Comparison of ENCODE assay signal across 13 cellular contexts in the genomic region with DNA sequence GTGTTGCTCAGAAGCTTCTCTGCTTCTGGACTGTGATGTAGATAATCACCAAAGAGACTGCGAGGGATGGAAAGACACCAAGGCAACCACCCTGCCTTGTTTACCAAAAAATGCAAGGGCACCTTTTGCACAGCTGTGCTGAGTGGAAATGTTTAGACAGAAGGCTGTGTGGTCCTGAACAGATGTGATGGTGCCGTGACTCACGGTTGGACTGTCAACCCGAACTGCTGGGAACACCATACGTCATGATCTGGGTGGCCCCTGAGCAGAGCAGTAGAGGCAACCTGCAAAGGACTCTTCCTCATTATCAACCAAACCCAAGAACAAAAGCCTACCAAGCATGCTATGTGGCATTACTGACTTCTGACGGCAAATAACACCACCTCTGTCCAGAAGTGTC.
DNase-seq lines count a peak whose midpoint lies in the region; ATAC-seq and TF ChIP-seq lines count a peak whose summit lies in the region.
"Had no signal": no experiment of that assay in that cellular context is flagged by ENCODE, and none has a peak within 500 bp of the region (broad histone marks: within the 10 kb centered on the region; RNA-seq: fewer than 3 reads in every experiment).

No MANE protein-coding gene starts in this region.

- no peak overlapping the region for H3K9ac ChIP-seq in SK-N-SH
- H3K9ac ChIP-seq: BLaER1 had no signal

- H3K9me3 ChIP-seq in SK-N-SH, result no peaks in the 10 kb centered on the region

- ATAC-seq in activated T-helper 17 cell treated with anti-CD3 and anti-CD28 coated beads, Interleukin-2, amount 50 U/mL, for 72 hours (replicated peaks), result peak; percentile 99
- ATAC-seq in HG03457 (IDR thresholded peaks at IDR 0.05; ENCODE audit: unreplicated experiment), result no peak
- ATAC-seq: naive thymus-derived CD8-positive, alpha-beta T cell had no signal

- H3F3A ChIP-seq in SK-N-SH (replicated peaks; ENCODE audit: insufficient read depth), result no peaks in the 10 kb centered on the region

- 43% methylated on average over 6 of the region's 6 CpGs for WGBS in SK-N-SH (ENCODE audit: low lambda C conversion rate)

- CTCF ChIA-PET in SK-N-SH (lab: Yijun Ruan, JAX), result no interaction called here

- H2AFZ ChIP-seq in SK-N-SH (ENCODE audit: low read depth), result no peak overlapping the region

- no peaks in the 10 kb centered on the region for H3K27me3 Mint-ChIP-seq in activated T-helper 17 cell treated with anti-CD3 and anti-CD28 coated beads, Interleukin-2, amount 50 U/mL, for 72 hours
- H3K27me3 Mint-ChIP-seq: naive thymus-derived CD8-positive, alpha-beta T cell had no signal

- no peak for TF ChIP-seq EP300 in SK-N-SH (IDR thresholded peaks at IDR 0.05; ENCODE audit: borderline replicate concordance in 1 of 2, low read depth in 1 of 2, low read length in 1 of 2)

- no peak for TF ChIP-seq RAD21 in SK-N-SH (IDR thresholded peaks at IDR 0.05; ENCODE audit: low read length)

- POLR2A ChIA-PET in SK-N-SH (lab: Yijun Ruan, JAX), result no interaction called here

- H3K36me3 Mint-ChIP-seq in activated T-helper 17 cell treated with anti-CD3 and anti-CD28 coated beads, Interleukin-2, amount 50 U/mL, for 72 hours (ENCODE audit: low read depth), result no peaks in the 10 kb centered on the region
- H3K36me3 Mint-ChIP-seq: naive thymus-derived CD8-positive, alpha-beta T cell had no signal

- TF ChIP-seq CTCF in HFF-Myc (IDR thresholded peaks at IDR 0.05; ENCODE audit: low read depth, low read length, missing control alignments), result no peak
- no peak for TF ChIP-seq CTCF in SK-N-SH (IDR thresholded peaks at IDR 0.05)

- H3K27ac Mint-ChIP-seq in activated T-helper 17 cell treated with anti-CD3 and anti-CD28 coated beads, Interleukin-2, amount 50 U/mL, for 72 hours, result peak overlapping the region; percentile 23

- H3K27ac ChIP-seq in SK-N-SH (ENCODE audit: low read depth in 2 of 2, low read length in 1 of 2), result no peak overlapping the region
- H3K27ac ChIP-seq: BLaER1 had no signal

- no peaks in the 10 kb centered on the region for H3K9me2 ChIP-seq in SK-N-SH

- H3K4me1 ChIP-seq in SK-N-SH (ENCODE audit: control insufficient read depth in 1 of 2, insufficient read depth in 2 of 2, low read depth in 1 of 2, low read length in 1 of 2), result no peaks in the 10 kb centered on the region

- H4K20me1 ChIP-seq in SK-N-SH (ENCODE audit: insufficient read depth), result no peaks in the 10 kb centered on the region
- H4K20me1 ChIP-seq: BLaER1 had no signal

- no peaks in the 10 kb centered on the region for H3K79me2 ChIP-seq in SK-N-SH (ENCODE audit: insufficient read depth)

- H3K27me3 ChIP-seq in H7 (ENCODE audit: control insufficient read depth, insufficient read depth, low read length) (no peaks in the 10 kb centered on the region), SK-N-SH (ENCODE audit: insufficient read depth) (no peaks in the 10 kb centered on the region)
- H3K27me3 ChIP-seq: BLaER1 had no signal

- peak; percentile 29 for DNase-seq in AG08396 (ENCODE audit: low spot score)
- peak; percentile 14 for DNase-seq in HFF-Myc (ENCODE audit: extremely low read depth, low read depth)
- peak; percentile 73 for DNase-seq in stimulated activated CD4-positive, alpha-beta T cell treated with anti-CD3 and anti-CD28 coated beads, Interleukin-15, amount 100 ng/mL, for 24 hours
- DNase-seq in H7, result no peak
- DNase-seq in NCI-H1417 (lab: John Stamatoyannopoulos, UW), result no peak
- DNase-seq in SK-N-SH, result no peak
- DNase-seq: kidney glomerular epithelial cell; naive thymus-derived CD8-positive, alpha-beta T cell; NCI-H446; SHP77 treated with DMSO at 0.1 percent for 48 hours had no signal

- H3K4me3 ChIP-seq in HFF-Myc (replicated peaks; ENCODE audit: low read depth, low read length) (no peak overlapping the region), H7 (ENCODE audit: insufficient read depth, low read depth, low read length) (no peak overlapping the region), SK-N-SH (ENCODE audit: low read depth in 2 of 2, low read length in 1 of 2) (no peak overlapping the region)
- H3K4me3 ChIP-seq: BLaER1 had no signal

- no peaks in the 10 kb centered on the region for H3K36me3 ChIP-seq in H7 (replicated peaks; ENCODE audit: control insufficient read depth, insufficient read depth, low read length)
- H3K36me3 ChIP-seq in SK-N-SH (replicated peaks in 1 of 2; ENCODE audit: control insufficient read depth in 1 of 2, insufficient read depth in 2 of 2, low read length in 1 of 2), result no peaks in the 10 kb centered on the region
- H3K36me3 ChIP-seq: BLaER1 had no signal

- no peaks in the 10 kb centered on the region for H3K4me1 Mint-ChIP-seq in activated T-helper 17 cell treated with anti-CD3 and anti-CD28 coated beads, Interleukin-2, amount 50 U/mL, for 72 hours

- no peaks in the 10 kb centered on the region for H3K9me3 Mint-ChIP-seq in activated T-helper 17 cell treated with anti-CD3 and anti-CD28 coated beads, Interleukin-2, amount 50 U/mL, for 72 hours
- H3K9me3 Mint-ChIP-seq: naive thymus-derived CD8-positive, alpha-beta T cell had no signal

- no peak overlapping the region for H3K4me2 ChIP-seq in SK-N-SH
- H3K4me2 ChIP-seq: BLaER1 had no signal

- H3K4me3 Mint-ChIP-seq in activated T-helper 17 cell treated with anti-CD3 and anti-CD28 coated beads, Interleukin-2, amount 50 U/mL, for 72 hours, result no peak overlapping the region
- H3K4me3 Mint-ChIP-seq: naive thymus-derived CD8-positive, alpha-beta T cell had no signal

TF ChIP-seq in SK-N-SH, 30 proteins besides CTCF, POLR2A, EP300 and RAD21:
- TF ChIP-seq, protein P1, sequence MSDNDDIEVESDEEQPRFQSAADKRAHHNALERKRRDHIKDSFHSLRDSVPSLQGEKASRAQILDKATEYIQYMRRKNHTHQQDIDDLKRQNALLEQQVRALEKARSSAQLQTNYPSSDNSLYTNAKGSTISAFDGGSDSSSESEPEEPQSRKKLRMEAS (IDR thresholded peaks at IDR 0.05; ENCODE audit: low read depth), result no peak
- no peak for TF ChIP-seq FOXJ3 (CRISPR knock-in tag; IDR thresholded peaks at IDR 0.05)
- no peak for TF ChIP-seq IRF3 (IDR thresholded peaks at IDR 0.05; ENCODE audit: low read depth, low read length)
- TF ChIP-seq TAF1 (IDR thresholded peaks at IDR 0.05; ENCODE audit: borderline replicate concordance, low read depth, low read length), result no peak
- no peak for TF ChIP-seq NFIC (IDR thresholded peaks at IDR 0.05; ENCODE audit: borderline replicate concordance)
- TF ChIP-seq FOXM1 (IDR thresholded peaks at IDR 0.05; ENCODE audit: low read depth), result no peak
- no peak for TF ChIP-seq GATA2 (CRISPR knock-in tag; IDR thresholded peaks at IDR 0.05)
- TF ChIP-seq RFX5 (IDR thresholded peaks at IDR 0.05; ENCODE audit: low read length), result no peak
- TF ChIP-seq USF2 (IDR thresholded peaks at IDR 0.05; ENCODE audit: borderline replicate concordance, low read depth, low read length), result no peak
- TF ChIP-seq USF1 (IDR thresholded peaks at IDR 0.05; ENCODE audit: borderline replicate concordance, low read depth), result no peak
- no peak for TF ChIP-seq FOSL2 (IDR thresholded peaks at IDR 0.05; ENCODE audit: borderline replicate concordance, low read depth)
- no peak for TF ChIP-seq JUND (IDR thresholded peaks at IDR 0.05)
- no peak for TF ChIP-seq EZH2phosphoT487 (IDR thresholded peaks at IDR 0.05; ENCODE audit: borderline replicate concordance, low read depth)
- TF ChIP-seq TCF12 (IDR thresholded peaks at IDR 0.05), result no peak
- TF ChIP-seq CHD2 (IDR thresholded peaks at IDR 0.05; ENCODE audit: low read length, partially characterized antibody), result no peak
- no peak for TF ChIP-seq RCOR1 (IDR thresholded peaks at IDR 0.05; ENCODE audit: low read length)
- TF ChIP-seq MEF2A (IDR thresholded peaks at IDR 0.05; ENCODE audit: borderline replicate concordance, low read depth), result no peak
- TF ChIP-seq SMC3 (IDR thresholded peaks at IDR 0.05; ENCODE audit: low read depth, low read length), result no peak

Comparison
In these comparisons a context has a peak if more than half of its experiments do, and no peak if none do; other contexts are left out.
1. DNase-seq: peak in AG08396 (single experiment), HFF-Myc (single experiment) and stimulated activated CD4-positive, alpha-beta T cell treated with anti-CD3 and anti-CD28 coated beads, Interleukin-15, amount 100 ng/mL, for 24 hours (single experiment); none in H7 (single experiment), NCI-H1417 (0 of 3) and SK-N-SH (single experiment).